Comparison of ENCODE assay signal across 8 cellular contexts in genomic region chr5:55923177-55923872, GRCh38.
DNase-seq lines count a peak whose midpoint lies in the region; ATAC-seq and TF ChIP-seq lines count a peak whose summit lies in the region.

No MANE protein-coding gene starts in this region.

- H3K9me3 ChIP-seq in Loucy (ENCODE audit: insufficient read depth, low read depth, low read length) = no peaks in the 10 kb centered on the region
- no peaks in the 10 kb centered on the region for H3K9me3 ChIP-seq in neural progenitor cell (ENCODE audit: low read depth)

- H3K9me3 Mint-ChIP-seq in chondrocyte (ENCODE audit: low read depth) (no peaks in the 10 kb centered on the region), neural progenitor cell (no peaks in the 10 kb centered on the region)

- ATAC-seq in GM18861 (IDR thresholded peaks at IDR 0.05; ENCODE audit: unreplicated experiment) (no peak), GM21367 (IDR thresholded peaks at IDR 0.05; ENCODE audit: unreplicated experiment) (no peak)

- H3K79me2 ChIP-seq in Loucy (ENCODE audit: insufficient read depth, low read length) = no peaks in the 10 kb centered on the region
- H3K79me2 ChIP-seq in neural progenitor cell (ENCODE audit: low read depth) = no peaks in the 10 kb centered on the region

- H3K27ac Mint-ChIP-seq in chondrocyte (ENCODE audit: unreplicated experiment) (peak overlapping the region; percentile 25), neural progenitor cell (peak overlapping the region; percentile 69)

- H3F3A ChIP-seq in Loucy (ENCODE audit: low read depth) (no peaks in the 10 kb centered on the region), neural progenitor cell (ENCODE audit: low read depth) (no peaks in the 10 kb centered on the region)

- H3K4me1 ChIP-seq in Loucy (ENCODE audit: insufficient read depth, low read length, poor library complexity, severe bottlenecking) = peaks cover 12% of the 10 kb centered on the region
- no peaks in the 10 kb centered on the region for H3K4me1 ChIP-seq in neural progenitor cell

- H3K36me3 Mint-ChIP-seq in chondrocyte (ENCODE audit: low read depth) (no peaks in the 10 kb centered on the region), neural progenitor cell (no peaks in the 10 kb centered on the region)

- H3K36me3 ChIP-seq in Loucy (ENCODE audit: insufficient read depth, low read length) (no peaks in the 10 kb centered on the region), neural progenitor cell (no peaks in the 10 kb centered on the region)

- TF ChIP-seq CTCF in Loucy (conservative IDR thresholded peaks at IDR 0.05; ENCODE audit: low read length) (no peak), chondrocyte (IDR thresholded peaks at IDR 0.05) (no peak), neural progenitor cell (IDR thresholded peaks at IDR 0.05) (no peak)

- DNase-seq in DMS53 treated with DMSO at 0.1 percent for 48 hours (lab: John Stamatoyannopoulos, UW; ENCODE audit: unreplicated experiment) (peak; percentile 68), chondrocyte (ENCODE audit: low spot score) (no peak), neural progenitor cell (ENCODE audit: low spot score) (peak; percentile 11), NCI-H524 (lab: John Stamatoyannopoulos, UW) (no peak)
- no peak for DNase-seq in stimulated activated CD4-positive, alpha-beta T cell treated with anti-CD3 and anti-CD28 coated beads, Interleukin-1b, Interleukin-23, amount 100 ng/mL, for 48 hours

- H3K4me3 Mint-ChIP-seq in chondrocyte (ENCODE audit: unreplicated experiment) (peak overlapping the region; percentile 38), neural progenitor cell (peak overlapping the region; percentile 29)

- H3K4me3 ChIP-seq in Loucy (ENCODE audit: low read length, poor library complexity, severe bottlenecking) (peak overlapping the region; percentile 69), neural progenitor cell (no peak overlapping the region)

- H3K27me3 ChIP-seq in Loucy (ENCODE audit: insufficient read depth, low read length, poor library complexity, severe bottlenecking) (no peaks in the 10 kb centered on the region), neural progenitor cell (no peaks in the 10 kb centered on the region)

- H3K9ac ChIP-seq in Loucy (ENCODE audit: low read depth, low read length, poor library complexity, severe bottlenecking) = peak overlapping the region; percentile 44
- no peak overlapping the region for H3K9ac ChIP-seq in neural progenitor cell

- H3K27me3 Mint-ChIP-seq in chondrocyte (ENCODE audit: low read depth) (no peaks in the 10 kb centered on the region), neural progenitor cell (ENCODE audit: insufficient read depth, low read depth) (peaks cover 9% of the 10 kb centered on the region)

- peaks cover 9% of the 10 kb centered on the region for H3K4me1 Mint-ChIP-seq in chondrocyte (ENCODE audit: low read depth)
- peaks cover 11% of the 10 kb centered on the region for H3K4me1 Mint-ChIP-seq in neural progenitor cell

- H3K9me2 ChIP-seq in Loucy (replicated peaks; ENCODE audit: low read depth, low read length) = no peaks in the 10 kb centered on the region

- H4K20me1 ChIP-seq in Loucy (ENCODE audit: insufficient read depth, low read length, poor library complexity, severe bottlenecking) = no peaks in the 10 kb centered on the region
- H4K20me1 ChIP-seq in neural progenitor cell (ENCODE audit: low read depth) = no peaks in the 10 kb centered on the region

- no peak overlapping the region for H3K27ac ChIP-seq in neural progenitor cell

- peak overlapping the region; percentile 60 for H3K4me2 ChIP-seq in Loucy (ENCODE audit: low read depth, low read length, poor library complexity, severe bottlenecking)
- H3K4me2 ChIP-seq in neural progenitor cell = no peak overlapping the region

- H2AFZ ChIP-seq in Loucy (ENCODE audit: low read length) (peak overlapping the region; percentile 63), neural progenitor cell (replicated peaks) (peak overlapping the region; percentile 90)

Comparison
In these comparisons a context has a peak if more than half of its experiments do, and no peak if none do; other contexts are left out.
1. DNase-seq: peak in DMS53 treated with DMSO at 0.1 percent for 48 hours (single experiment) and neural progenitor cell (single experiment); none in chondrocyte (single experiment), stimulated activated CD4-positive, alpha-beta T cell treated with anti-CD3 and anti-CD28 coated beads, Interleukin-1b, Interleukin-23, amount 100 ng/mL, for 48 hours (single experiment) and NCI-H524 (0 of 2).